Comparison of ENCODE assay signal across 1 cellular context in the genomic region with DNA sequence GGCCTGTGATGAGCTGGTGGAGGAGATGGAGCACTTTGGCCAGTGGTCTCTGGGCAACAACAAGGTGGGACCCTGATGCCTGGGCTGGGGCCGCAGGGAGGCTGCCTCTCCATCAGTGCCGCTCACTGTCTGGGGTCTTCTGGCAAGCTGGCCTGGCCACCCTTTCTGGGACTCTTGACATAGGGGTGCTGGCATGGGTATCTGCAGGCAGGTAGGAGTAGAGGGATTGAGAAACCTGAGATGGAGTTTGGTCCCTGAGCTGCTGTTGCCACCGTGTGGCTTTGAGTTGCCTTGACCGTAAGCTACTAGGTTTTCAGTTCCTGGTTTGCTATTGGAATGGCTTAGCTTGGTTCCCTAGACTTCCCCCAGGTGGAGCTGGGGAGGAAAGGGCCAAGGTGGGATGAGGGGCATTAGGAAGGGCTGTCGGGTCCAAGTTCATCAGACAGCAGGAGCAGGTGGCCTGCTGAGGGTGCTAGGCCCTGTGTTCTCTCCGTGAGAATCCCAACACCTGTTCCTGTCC.
TF ChIP-seq lines count a peak whose summit lies in the region.

No MANE protein-coding gene starts in this region.

TF ChIP-seq in K562, 482 proteins besides CTCF, POLR2A, EP300 and RAD21:
- TF ChIP-seq CTBP1 (IDR thresholded peaks at IDR 0.05; ENCODE audit: borderline replicate concordance) = peak; percentile 42; the same call in 1 of the 2 replicates
- peak; percentile 52; the same call in 1 of the 2 replicates for TF ChIP-seq ZNF263 (CRISPR knock-in tag; IDR thresholded peaks at IDR 0.05; ENCODE audit: borderline replicate concordance)
- TF ChIP-seq, protein P1, sequence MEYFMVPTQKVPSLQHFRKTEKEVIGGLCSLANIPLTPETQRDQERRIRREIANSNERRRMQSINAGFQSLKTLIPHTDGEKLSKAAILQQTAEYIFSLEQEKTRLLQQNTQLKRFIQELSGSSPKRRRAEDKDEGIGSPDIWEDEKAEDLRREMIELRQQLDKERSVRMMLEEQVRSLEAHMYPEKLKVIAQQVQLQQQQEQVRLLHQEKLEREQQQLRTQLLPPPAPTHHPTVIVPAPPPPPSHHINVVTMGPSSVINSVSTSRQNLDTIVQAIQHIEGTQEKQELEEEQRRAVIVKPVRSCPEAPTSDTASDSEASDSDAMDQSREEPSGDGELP (CRISPR knock-in tag; IDR thresholded peaks at IDR 0.05; ENCODE audit: borderline replicate concordance) = 0 out of 2 replicates have a peak, but pooled peaks have one; percentile 14
- TF ChIP-seq STAG1 (CRISPR knock-in tag; IDR thresholded peaks at IDR 0.05; ENCODE audit: borderline replicate concordance) = peak; percentile 54; the same call in 1 of the 2 replicates
- peak; percentile 23; the same call in 1 of the 2 replicates for TF ChIP-seq XRCC5 (IDR thresholded peaks at IDR 0.05; ENCODE audit: low read depth, low read length)
- TF ChIP-seq CREM (IDR thresholded peaks at IDR 0.05; ENCODE audit: low read depth) = peak; percentile 43; the same call in 1 of the 2 replicates
- TF ChIP-seq BHLHE40 (IDR thresholded peaks at IDR 0.05; ENCODE audit: low read length) = no peak
- TF ChIP-seq, protein P2, sequence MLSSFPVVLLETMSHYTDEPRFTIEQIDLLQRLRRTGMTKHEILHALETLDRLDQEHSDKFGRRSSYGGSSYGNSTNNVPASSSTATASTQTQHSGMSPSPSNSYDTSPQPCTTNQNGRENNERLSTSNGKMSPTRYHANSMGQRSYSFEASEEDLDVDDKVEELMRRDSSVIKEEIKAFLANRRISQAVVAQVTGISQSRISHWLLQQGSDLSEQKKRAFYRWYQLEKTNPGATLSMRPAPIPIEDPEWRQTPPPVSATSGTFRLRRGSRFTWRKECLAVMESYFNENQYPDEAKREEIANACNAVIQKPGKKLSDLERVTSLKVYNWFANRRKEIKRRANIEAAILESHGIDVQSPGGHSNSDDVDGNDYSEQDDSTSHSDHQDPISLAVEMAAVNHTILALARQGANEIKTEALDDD (IDR thresholded peaks at IDR 0.05) = peak; percentile 55; the same call in 1 of the 2 replicates
- no peak for TF ChIP-seq EZH2 (IDR thresholded peaks at IDR 0.05; ENCODE audit: borderline replicate concordance, low read depth, low read length)
- TF ChIP-seq, protein P3, sequence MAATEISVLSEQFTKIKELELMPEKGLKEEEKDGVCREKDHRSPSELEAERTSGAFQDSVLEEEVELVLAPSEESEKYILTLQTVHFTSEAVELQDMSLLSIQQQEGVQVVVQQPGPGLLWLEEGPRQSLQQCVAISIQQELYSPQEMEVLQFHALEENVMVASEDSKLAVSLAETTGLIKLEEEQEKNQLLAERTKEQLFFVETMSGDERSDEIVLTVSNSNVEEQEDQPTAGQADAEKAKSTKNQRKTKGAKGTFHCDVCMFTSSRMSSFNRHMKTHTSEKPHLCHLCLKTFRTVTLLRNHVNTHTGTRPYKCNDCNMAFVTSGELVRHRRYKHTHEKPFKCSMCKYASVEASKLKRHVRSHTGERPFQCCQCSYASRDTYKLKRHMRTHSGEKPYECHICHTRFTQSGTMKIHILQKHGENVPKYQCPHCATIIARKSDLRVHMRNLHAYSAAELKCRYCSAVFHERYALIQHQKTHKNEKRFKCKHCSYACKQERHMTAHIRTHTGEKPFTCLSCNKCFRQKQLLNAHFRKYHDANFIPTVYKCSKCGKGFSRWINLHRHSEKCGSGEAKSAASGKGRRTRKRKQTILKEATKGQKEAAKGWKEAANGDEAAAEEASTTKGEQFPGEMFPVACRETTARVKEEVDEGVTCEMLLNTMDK (IDR thresholded peaks at IDR 0.05; ENCODE audit: borderline replicate concordance, insufficient read depth, low read depth, low read length, poor library complexity, severe bottlenecking) = peak; percentile 14
- TF ChIP-seq, protein P4, sequence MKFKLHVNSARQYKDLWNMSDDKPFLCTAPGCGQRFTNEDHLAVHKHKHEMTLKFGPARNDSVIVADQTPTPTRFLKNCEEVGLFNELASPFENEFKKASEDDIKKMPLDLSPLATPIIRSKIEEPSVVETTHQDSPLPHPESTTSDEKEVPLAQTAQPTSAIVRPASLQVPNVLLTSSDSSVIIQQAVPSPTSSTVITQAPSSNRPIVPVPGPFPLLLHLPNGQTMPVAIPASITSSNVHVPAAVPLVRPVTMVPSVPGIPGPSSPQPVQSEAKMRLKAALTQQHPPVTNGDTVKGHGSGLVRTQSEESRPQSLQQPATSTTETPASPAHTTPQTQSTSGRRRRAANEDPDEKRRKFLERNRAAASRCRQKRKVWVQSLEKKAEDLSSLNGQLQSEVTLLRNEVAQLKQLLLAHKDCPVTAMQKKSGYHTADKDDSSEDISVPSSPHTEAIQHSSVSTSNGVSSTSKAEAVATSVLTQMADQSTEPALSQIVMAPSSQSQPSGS (CRISPR knock-in tag; IDR thresholded peaks at IDR 0.05) = no peak
- TF ChIP-seq YY1 (IDR thresholded peaks at IDR 0.05; ENCODE audit: borderline replicate concordance in 1 of 3, control insufficient read depth in 1 of 3, extremely low read depth in 1 of 3, insufficient read depth in 3 of 3, insufficient read length in 1 of 3, insufficient replicate concordance in 2 of 3, low read depth in 1 of 3, low read length in 2 of 3) = no peak
- TF ChIP-seq CEBPB (tag; IDR thresholded peaks at IDR 0.05) = peak; percentile 55
- TF ChIP-seq RB1 (IDR thresholded peaks at IDR 0.05; ENCODE audit: low read depth) = 0 out of 2 replicates have a peak, but pooled peaks have one; percentile 19
- peak; percentile 60 for TF ChIP-seq ELF1 (tag; IDR thresholded peaks at IDR 0.05)
- TF ChIP-seq FOXM1 (IDR thresholded peaks at IDR 0.05; ENCODE audit: low read depth) = no peak
- 0 out of 2 replicates have a peak, but pooled peaks have one; percentile 52 for TF ChIP-seq FOXM1 (CRISPR knock-in tag; IDR thresholded peaks at IDR 0.05; ENCODE audit: low read depth)
- TF ChIP-seq, protein P5, sequence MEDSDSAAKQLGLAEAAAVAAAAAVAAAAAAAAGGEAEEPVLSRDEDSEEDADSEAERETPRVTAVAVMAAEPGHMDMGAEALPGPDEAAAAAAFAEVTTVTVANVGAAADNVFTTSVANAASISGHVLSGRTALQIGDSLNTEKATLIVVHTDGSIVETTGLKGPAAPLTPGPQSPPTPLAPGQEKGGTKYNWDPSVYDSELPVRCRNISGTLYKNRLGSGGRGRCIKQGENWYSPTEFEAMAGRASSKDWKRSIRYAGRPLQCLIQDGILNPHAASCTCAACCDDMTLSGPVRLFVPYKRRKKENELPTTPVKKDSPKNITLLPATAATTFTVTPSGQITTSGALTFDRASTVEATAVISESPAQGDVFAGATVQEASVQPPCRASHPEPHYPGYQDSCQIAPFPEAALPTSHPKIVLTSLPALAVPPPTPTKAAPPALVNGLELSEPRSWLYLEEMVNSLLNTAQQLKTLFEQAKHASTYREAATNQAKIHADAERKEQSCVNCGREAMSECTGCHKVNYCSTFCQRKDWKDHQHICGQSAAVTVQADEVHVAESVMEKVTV (CRISPR knock-in tag; IDR thresholded peaks at IDR 0.05) = peak; percentile 67
- 0 out of 4 replicates have a peak, but pooled peaks of 1 of the 2 experiments have one; percentile 20 for TF ChIP-seq MAZ (CRISPR knock-in tag; conservative IDR thresholded peaks at IDR 0.05 in 1 of 2, IDR thresholded peaks at IDR 0.05 in 1 of 2)
- 0 out of 2 replicates have a peak, but pooled peaks have one; percentile 19 for TF ChIP-seq ZEB2 (IDR thresholded peaks at IDR 0.05)
- TF ChIP-seq RCOR1 (IDR thresholded peaks at IDR 0.05; ENCODE audit: borderline replicate concordance in 1 of 2, low read depth in 2 of 2, low read length in 2 of 2) = 0 out of 4 replicates have a peak, but pooled peaks of 1 of the 2 experiments have one; percentile 8
- peak; percentile 27; the same call in 1 of the 2 replicates for TF ChIP-seq TCF3 (CRISPR knock-in tag; IDR thresholded peaks at IDR 0.05)
- peak; percentile 55; the same call in 1 of the 2 replicates for TF ChIP-seq KLF16 (IDR thresholded peaks at IDR 0.05)
- TF ChIP-seq NRF1 (conservative IDR thresholded peaks at IDR 0.05 in 1 of 2, IDR thresholded peaks at IDR 0.05 in 1 of 2) = no peak
- TF ChIP-seq SMC3 (conservative IDR thresholded peaks at IDR 0.05; ENCODE audit: insufficient read depth, low read depth, low read length) = peak; percentile 43; the same call in 1 of the 2 replicates
- 0 out of 2 replicates have a peak, but pooled peaks have one; percentile 26 for TF ChIP-seq POLR2G (IDR thresholded peaks at IDR 0.05; ENCODE audit: low read depth, low read length)
- TF ChIP-seq SPI1 (IDR thresholded peaks at IDR 0.05; ENCODE audit: borderline replicate concordance, low read depth, low read length) = peak; percentile 57; the same call in 1 of the 2 replicates
- no peak for TF ChIP-seq PYGO2 (tag; IDR thresholded peaks at IDR 0.05)
- peak; percentile 67; the same call in 1 of the 2 replicates for TF ChIP-seq ZBTB7A (IDR thresholded peaks at IDR 0.05; ENCODE audit: borderline replicate concordance, control insufficient read depth, low read depth, low read length)
